1 cellular context compared by ENCODE assay signal in the genomic region with DNA sequence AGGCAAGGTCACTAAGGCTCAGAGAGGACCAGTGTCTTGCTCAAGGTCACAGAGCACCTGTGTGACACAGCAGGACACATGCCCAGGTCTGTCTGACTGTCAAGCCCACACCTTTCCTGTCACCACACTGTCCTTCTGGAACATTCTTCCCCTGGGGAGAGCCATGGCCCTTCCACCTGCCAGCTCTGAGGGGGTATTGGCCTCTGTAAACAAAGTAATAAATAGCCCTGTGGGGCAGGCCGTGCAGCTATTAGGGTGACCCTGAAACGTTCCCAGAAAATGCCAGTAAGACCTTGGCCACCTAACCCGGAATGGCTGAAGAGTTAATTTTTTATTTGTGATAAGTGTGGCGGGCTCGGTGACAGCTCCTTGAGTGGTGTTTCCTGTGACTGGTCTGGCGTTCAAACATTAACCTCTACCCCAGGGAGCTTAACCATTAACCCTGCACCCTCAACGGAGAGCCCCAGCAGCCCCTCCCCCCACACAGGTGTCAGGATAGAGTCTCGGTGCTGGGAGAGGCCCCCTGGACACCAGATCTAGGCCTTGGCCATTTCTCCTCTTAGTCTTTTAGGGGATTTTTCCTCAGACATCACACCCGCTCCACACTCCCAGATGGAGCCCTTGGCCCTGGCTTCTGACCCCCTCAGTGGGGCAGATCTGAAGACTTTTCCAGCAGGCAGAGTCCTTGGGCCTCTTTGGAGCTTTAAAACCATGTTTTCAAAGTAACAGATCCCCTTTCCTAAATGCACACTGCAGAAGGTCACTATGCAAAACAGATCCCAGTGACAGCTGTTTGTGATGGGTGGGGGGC.
TF ChIP-seq lines count a peak whose summit lies in the region.

No MANE protein-coding gene starts in this region.

TF ChIP-seq in H1, 55 proteins besides CTCF, POLR2A, EP300 and RAD21:
- TF ChIP-seq, protein P1, sequence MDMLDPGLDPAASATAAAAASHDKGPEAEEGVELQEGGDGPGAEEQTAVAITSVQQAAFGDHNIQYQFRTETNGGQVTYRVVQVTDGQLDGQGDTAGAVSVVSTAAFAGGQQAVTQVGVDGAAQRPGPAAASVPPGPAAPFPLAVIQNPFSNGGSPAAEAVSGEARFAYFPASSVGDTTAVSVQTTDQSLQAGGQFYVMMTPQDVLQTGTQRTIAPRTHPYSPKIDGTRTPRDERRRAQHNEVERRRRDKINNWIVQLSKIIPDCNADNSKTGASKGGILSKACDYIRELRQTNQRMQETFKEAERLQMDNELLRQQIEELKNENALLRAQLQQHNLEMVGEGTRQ (IDR thresholded peaks at IDR 0.05; ENCODE audit: low read length) = no peak
- TF ChIP-seq, protein P2, sequence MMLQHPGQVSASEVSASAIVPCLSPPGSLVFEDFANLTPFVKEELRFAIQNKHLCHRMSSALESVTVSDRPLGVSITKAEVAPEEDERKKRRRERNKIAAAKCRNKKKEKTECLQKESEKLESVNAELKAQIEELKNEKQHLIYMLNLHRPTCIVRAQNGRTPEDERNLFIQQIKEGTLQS (IDR thresholded peaks at IDR 0.05; ENCODE audit: insufficient read depth, low read depth, low read length) = no peak
- TF ChIP-seq RXRA (IDR thresholded peaks at IDR 0.05; ENCODE audit: insufficient read depth, low read depth, low read length) = no peak
- TF ChIP-seq TBP (IDR thresholded peaks at IDR 0.05; ENCODE audit: low read depth, low read length) = no peak
- no peak for TF ChIP-seq CREB1 (IDR thresholded peaks at IDR 0.05)
